ENCODE assay signal across 2 cellular contexts in the genomic region with DNA sequence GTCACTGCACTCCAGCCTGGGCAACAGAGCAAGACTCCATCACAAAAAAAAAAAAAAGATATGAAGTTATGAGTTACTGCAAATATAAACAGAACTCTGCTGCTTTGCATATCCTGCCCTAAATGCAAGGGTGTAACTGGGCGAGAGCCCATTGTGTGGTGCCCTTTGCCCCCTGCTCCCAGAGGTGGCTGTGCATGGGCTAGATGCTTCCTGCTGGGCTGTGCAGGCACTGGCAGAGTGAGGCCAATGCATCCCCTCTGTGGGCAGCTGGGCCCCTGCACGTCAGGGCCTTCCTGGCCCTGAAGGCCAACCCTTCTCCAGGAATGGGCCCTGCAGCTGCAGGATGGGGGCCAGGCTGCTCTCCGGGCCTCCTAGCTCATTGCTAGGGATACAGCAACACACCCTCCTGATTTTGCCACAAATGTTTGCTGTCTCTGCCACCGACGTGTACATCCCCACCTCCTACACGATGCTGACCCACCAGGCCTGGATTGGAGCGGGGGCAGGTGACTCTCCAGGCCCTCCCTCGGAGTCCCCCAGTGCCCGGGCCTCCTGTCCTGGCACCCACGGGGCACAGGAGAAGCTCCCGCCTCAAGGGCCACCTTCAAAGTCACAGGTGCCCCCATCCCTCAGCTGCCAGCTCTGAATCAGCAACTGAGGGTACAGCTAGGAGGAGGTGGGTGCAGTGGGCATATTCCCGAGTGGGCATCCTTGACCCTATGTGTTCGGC.
TF ChIP-seq lines count a peak whose summit lies in the region.

No MANE protein-coding gene starts in this region.

TF ChIP-seq in HEK293, 187 proteins besides CTCF, POLR2A, EP300 and RAD21:
- TF ChIP-seq ZFHX2 (tag by site-specific recombination; conservative IDR thresholded peaks at IDR 0.05) (peak; percentile 25), EGR2 (tag by site-specific recombination; IDR thresholded peaks at IDR 0.05; ENCODE audit: low read depth) (0 out of 2 replicates have a peak, but pooled peaks have one; percentile 35), ZNF121 (tag by site-specific recombination; IDR thresholded peaks at IDR 0.05) (peak; percentile 70; the same call in 1 of the 2 replicates), ZNF747 (tag by site-specific recombination; IDR thresholded peaks at IDR 0.05) (no peak), ZBTB48 (tag by site-specific recombination; IDR thresholded peaks at IDR 0.05) (no peak), KLF1 (tag by site-specific recombination; IDR thresholded peaks at IDR 0.05) (no peak)

TF ChIP-seq in H1, 55 proteins besides CTCF, POLR2A, EP300 and RAD21:
- TF ChIP-seq KDM4A (IDR thresholded peaks at IDR 0.05; ENCODE audit: low read depth, low read length, severe bottlenecking) (no peak), GABPA (IDR thresholded peaks at IDR 0.05; ENCODE audit: borderline replicate concordance, insufficient read depth, low read length) (no peak), SP2 (IDR thresholded peaks at IDR 0.05; ENCODE audit: low read length) (no peak), HDAC6 (IDR thresholded peaks at IDR 0.05; ENCODE audit: low read depth, low read length) (no peak), SIX5 (IDR thresholded peaks at IDR 0.05; ENCODE audit: low read depth, low read length) (no peak), CHD1 (IDR thresholded peaks at IDR 0.05; ENCODE audit: low read depth, low read length) (no peak), TBP (IDR thresholded peaks at IDR 0.05; ENCODE audit: low read depth, low read length) (no peak), CEBPB (IDR thresholded peaks at IDR 0.05; ENCODE audit: low read depth, low read length) (no peak), YY1 (IDR thresholded peaks at IDR 0.05; ENCODE audit: low read depth, low read length) (no peak), KDM1A (IDR thresholded peaks at IDR 0.05; ENCODE audit: borderline replicate concordance, low read length) (no peak), RBBP5 (IDR thresholded peaks at IDR 0.05; ENCODE audit: borderline replicate concordance, low read depth, low read length) (no peak), BACH1 (IDR thresholded peaks at IDR 0.05; ENCODE audit: low read length) (no peak)
- TF ChIP-seq, protein P1, sequence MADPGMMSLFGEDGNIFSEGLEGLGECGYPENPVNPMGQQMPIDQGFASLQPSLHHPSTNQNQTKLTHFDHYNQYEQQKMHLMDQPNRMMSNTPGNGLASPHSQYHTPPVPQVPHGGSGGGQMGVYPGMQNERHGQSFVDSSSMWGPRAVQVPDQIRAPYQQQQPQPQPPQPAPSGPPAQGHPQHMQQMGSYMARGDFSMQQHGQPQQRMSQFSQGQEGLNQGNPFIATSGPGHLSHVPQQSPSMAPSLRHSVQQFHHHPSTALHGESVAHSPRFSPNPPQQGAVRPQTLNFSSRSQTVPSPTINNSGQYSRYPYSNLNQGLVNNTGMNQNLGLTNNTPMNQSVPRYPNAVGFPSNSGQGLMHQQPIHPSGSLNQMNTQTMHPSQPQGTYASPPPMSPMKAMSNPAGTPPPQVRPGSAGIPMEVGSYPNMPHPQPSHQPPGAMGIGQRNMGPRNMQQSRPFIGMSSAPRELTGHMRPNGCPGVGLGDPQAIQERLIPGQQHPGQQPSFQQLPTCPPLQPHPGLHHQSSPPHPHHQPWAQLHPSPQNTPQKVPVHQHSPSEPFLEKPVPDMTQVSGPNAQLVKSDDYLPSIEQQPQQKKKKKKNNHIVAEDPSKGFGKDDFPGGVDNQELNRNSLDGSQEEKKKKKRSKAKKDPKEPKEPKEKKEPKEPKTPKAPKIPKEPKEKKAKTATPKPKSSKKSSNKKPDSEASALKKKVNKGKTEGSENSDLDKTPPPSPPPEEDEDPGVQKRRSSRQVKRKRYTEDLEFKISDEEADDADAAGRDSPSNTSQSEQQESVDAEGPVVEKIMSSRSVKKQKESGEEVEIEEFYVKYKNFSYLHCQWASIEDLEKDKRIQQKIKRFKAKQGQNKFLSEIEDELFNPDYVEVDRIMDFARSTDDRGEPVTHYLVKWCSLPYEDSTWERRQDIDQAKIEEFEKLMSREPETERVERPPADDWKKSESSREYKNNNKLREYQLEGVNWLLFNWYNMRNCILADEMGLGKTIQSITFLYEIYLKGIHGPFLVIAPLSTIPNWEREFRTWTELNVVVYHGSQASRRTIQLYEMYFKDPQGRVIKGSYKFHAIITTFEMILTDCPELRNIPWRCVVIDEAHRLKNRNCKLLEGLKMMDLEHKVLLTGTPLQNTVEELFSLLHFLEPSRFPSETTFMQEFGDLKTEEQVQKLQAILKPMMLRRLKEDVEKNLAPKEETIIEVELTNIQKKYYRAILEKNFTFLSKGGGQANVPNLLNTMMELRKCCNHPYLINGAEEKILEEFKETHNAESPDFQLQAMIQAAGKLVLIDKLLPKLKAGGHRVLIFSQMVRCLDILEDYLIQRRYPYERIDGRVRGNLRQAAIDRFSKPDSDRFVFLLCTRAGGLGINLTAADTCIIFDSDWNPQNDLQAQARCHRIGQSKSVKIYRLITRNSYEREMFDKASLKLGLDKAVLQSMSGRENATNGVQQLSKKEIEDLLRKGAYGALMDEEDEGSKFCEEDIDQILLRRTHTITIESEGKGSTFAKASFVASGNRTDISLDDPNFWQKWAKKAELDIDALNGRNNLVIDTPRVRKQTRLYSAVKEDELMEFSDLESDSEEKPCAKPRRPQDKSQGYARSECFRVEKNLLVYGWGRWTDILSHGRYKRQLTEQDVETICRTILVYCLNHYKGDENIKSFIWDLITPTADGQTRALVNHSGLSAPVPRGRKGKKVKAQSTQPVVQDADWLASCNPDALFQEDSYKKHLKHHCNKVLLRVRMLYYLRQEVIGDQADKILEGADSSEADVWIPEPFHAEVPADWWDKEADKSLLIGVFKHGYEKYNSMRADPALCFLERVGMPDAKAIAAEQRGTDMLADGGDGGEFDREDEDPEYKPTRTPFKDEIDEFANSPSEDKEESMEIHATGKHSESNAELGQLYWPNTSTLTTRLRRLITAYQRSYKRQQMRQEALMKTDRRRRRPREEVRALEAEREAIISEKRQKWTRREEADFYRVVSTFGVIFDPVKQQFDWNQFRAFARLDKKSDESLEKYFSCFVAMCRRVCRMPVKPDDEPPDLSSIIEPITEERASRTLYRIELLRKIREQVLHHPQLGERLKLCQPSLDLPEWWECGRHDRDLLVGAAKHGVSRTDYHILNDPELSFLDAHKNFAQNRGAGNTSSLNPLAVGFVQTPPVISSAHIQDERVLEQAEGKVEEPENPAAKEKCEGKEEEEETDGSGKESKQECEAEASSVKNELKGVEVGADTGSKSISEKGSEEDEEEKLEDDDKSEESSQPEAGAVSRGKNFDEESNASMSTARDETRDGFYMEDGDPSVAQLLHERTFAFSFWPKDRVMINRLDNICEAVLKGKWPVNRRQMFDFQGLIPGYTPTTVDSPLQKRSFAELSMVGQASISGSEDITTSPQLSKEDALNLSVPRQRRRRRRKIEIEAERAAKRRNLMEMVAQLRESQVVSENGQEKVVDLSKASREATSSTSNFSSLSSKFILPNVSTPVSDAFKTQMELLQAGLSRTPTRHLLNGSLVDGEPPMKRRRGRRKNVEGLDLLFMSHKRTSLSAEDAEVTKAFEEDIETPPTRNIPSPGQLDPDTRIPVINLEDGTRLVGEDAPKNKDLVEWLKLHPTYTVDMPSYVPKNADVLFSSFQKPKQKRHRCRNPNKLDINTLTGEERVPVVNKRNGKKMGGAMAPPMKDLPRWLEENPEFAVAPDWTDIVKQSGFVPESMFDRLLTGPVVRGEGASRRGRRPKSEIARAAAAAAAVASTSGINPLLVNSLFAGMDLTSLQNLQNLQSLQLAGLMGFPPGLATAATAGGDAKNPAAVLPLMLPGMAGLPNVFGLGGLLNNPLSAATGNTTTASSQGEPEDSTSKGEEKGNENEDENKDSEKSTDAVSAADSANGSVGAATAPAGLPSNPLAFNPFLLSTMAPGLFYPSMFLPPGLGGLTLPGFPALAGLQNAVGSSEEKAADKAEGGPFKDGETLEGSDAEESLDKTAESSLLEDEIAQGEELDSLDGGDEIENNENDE (IDR thresholded peaks at IDR 0.05; ENCODE audit: insufficient replicate concordance, low read length): no peak
